8 cellular contexts compared by ENCODE assay signal in the genomic region with DNA sequence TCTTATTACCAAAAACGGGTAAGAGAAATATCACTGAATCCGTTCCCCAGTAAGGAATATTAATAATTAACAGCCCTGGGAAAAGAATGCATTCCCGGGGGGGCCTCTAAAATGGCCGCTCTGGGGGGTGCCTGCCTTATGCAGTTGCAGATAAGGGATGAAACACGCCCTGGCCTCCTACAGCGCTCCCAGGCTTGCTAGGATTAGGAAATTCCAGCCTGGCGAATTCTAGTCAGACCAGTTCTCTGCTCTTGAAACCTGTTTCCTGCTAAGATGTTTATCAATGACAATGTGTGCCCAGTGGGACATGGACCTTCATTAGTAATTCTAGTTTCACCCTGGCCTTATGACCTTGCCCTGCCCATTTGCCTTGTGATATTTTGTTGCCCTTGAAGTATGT.
A peak's percentile ranks its signal among the peaks of the same experiment; 100 is the strongest.
DNase-seq lines count a peak whose midpoint lies in the region; ATAC-seq and TF ChIP-seq lines count a peak whose summit lies in the region.
"Not testable (repeated sequence)": the region's sequence is repeated elsewhere in the genome, so short reads cannot be mapped to it uniquely, and the experiment has no call there.

No MANE protein-coding gene starts in this region.

- not testable (repeated sequence) for H4K20me1 ChIP-seq in GM23338 (replicated peaks; ENCODE audit: insufficient read depth); PC-9 (ENCODE audit: insufficient read depth); mammary epithelial cell (ENCODE audit: insufficient read depth, low read length)

- H3K27ac Mint-ChIP-seq in Calu3 (ENCODE audit: unreplicated experiment): peak overlapping the region; percentile 29
- H3K27ac Mint-ChIP-seq in GM23338: peak overlapping the region; percentile 96
- H3K27ac Mint-ChIP-seq in endodermal cell: not testable (repeated sequence)

- H3K27me3 ChIP-seq in GM23338 (ENCODE audit: insufficient read depth); HUES48 (ENCODE audit: control insufficient read depth, insufficient read depth, low read length); PC-9 (ENCODE audit: insufficient read depth, low read depth); mammary epithelial cell (ENCODE audit: insufficient read depth, low read length); endodermal cell (ENCODE audit: control insufficient read depth, insufficient read depth, low read length, poor library complexity, severe bottlenecking); foreskin keratinocyte: not testable (repeated sequence)

- H3K9ac ChIP-seq in HUES48 (ENCODE audit: low read depth, low read length); mammary epithelial cell (ENCODE audit: insufficient read depth, low read length); endodermal cell (ENCODE audit: extremely low read depth, low read length, poor library complexity, severe bottlenecking): not testable (repeated sequence)

- not testable (repeated sequence) for H3K27me3 Mint-ChIP-seq in Calu3 (ENCODE audit: unreplicated experiment); GM23338 (ENCODE audit: insufficient read depth, low read depth, poor library complexity); endodermal cell (ENCODE audit: insufficient read depth)

- POLR2A ChIA-PET in PC-9 (lab: Charles Lee; ENCODE audit: unreplicated experiment): not testable (repeated sequence)

- intact Hi-C loops in Calu3 (cut with micrococcal nuclease; ENCODE audit: unreplicated experiment); PC-9 (cut with micrococcal nuclease; ENCODE audit: unreplicated experiment); mammary epithelial cell (cut with micrococcal nuclease): not testable (repeated sequence)

- not testable (repeated sequence) for H3F3A ChIP-seq in GM23338 (replicated peaks; ENCODE audit: low read depth); PC-9 (ENCODE audit: insufficient read depth, low read depth)

- dilution Hi-C loops in mammary epithelial cell (cut with HindIII; ENCODE audit: low sequenced_read_pairs): not testable (repeated sequence)

- peaks cover 14% of the 10 kb centered on the region; the same call in 1 of the 2 replicates for H3K36me3 ChIP-seq in GM23338 (ENCODE audit: insufficient read depth)
- H3K36me3 ChIP-seq in HUES48 (ENCODE audit: control insufficient read depth, insufficient read depth, low read length); PC-9 (ENCODE audit: low read depth); mammary epithelial cell (ENCODE audit: insufficient read depth, low read length); endodermal cell (ENCODE audit: control insufficient read depth, insufficient read depth, low read length): not testable (repeated sequence)

- H3K79me2 ChIP-seq in GM23338 (replicated peaks; ENCODE audit: insufficient read depth); PC-9 (ENCODE audit: low read depth); mammary epithelial cell (ENCODE audit: insufficient read depth, low read length): not testable (repeated sequence)

- H3K27ac ChIP-seq in GM23338 (ENCODE audit: low read depth); PC-9; mammary epithelial cell (ENCODE audit: insufficient read depth, low read depth, low read length); endodermal cell (ENCODE audit: low read depth, low read length); foreskin keratinocyte: not testable (repeated sequence)
- peak overlapping the region; percentile 52 for H3K27ac ChIP-seq in HUES48 (ENCODE audit: low read depth, low read length)

- not testable (repeated sequence) for BruUV-seq in Calu3 (replicated peaks; lab: Mats Ljungman, UMichigan); PC-9 (replicated peaks; lab: Mats Ljungman, UMichigan); mammary epithelial cell (replicated peaks; lab: Mats Ljungman, UMichigan)

- in situ Hi-C loops in mammary epithelial cell (cut with MboI; ENCODE audit: low sequenced_read_pairs in 2 of 2): not testable (repeated sequence)

- CTCF ChIA-PET in Calu3 (lab: Charles Lee); PC-9 (lab: Charles Lee); mammary epithelial cell (lab: Charles Lee; ENCODE audit: low non-redundant PET): not testable (repeated sequence)

- H2AFZ ChIP-seq in GM23338; PC-9; mammary epithelial cell (ENCODE audit: low read depth, low read length): not testable (repeated sequence)

- not testable (repeated sequence) for TF ChIP-seq CTCF in Calu3 (IDR thresholded peaks at IDR 0.05; ENCODE audit: unreplicated experiment); GM23338 (conservative IDR thresholded peaks at IDR 0.05; ENCODE audit: low read depth in 2 of 2); PC-9 (conservative IDR thresholded peaks at IDR 0.05); mammary epithelial cell (conservative IDR thresholded peaks at IDR 0.05 in 1 of 2, IDR thresholded peaks at IDR 0.05 in 1 of 2; ENCODE audit: extremely low read depth in 1 of 2, insufficient read depth in 1 of 2, low read depth in 1 of 2, low read length in 2 of 2); endodermal cell (conservative IDR thresholded peaks at IDR 0.05); foreskin keratinocyte (conservative IDR thresholded peaks at IDR 0.05)

- peaks cover 18% of the 10 kb centered on the region for H3K4me1 Mint-ChIP-seq in Calu3 (ENCODE audit: low read depth, unreplicated experiment)
- not testable (repeated sequence) for H3K4me1 Mint-ChIP-seq in GM23338, endodermal cell

- H3K9me2 ChIP-seq in GM23338 (ENCODE audit: insufficient read depth): peaks cover 24% of the 10 kb centered on the region; the same call in 1 of the 2 replicates
- not testable (repeated sequence) for H3K9me2 ChIP-seq in PC-9 (ENCODE audit: insufficient read depth)

- DNase-seq in Calu3 (peak; percentile 65), GM23338 (ENCODE audit: low spot score) (peak; percentile 54), PC-9 (peak; percentile 17 to 48), mammary epithelial cell (peak; percentile 49), endodermal cell (peak; percentile 62), foreskin keratinocyte (peak; percentile 5 to 44), mucosa of gallbladder (ENCODE audit: low spot score) (peak; percentile 73)

- not testable (repeated sequence) for H3K4me1 ChIP-seq in GM23338 (ENCODE audit: insufficient read depth); HUES48 (ENCODE audit: control insufficient read depth, insufficient read depth, low read length); PC-9 (replicated peaks; ENCODE audit: insufficient read depth); mammary epithelial cell (ENCODE audit: insufficient read depth, low read length); endodermal cell (ENCODE audit: control insufficient read depth, insufficient read depth, low read length)
- H3K4me1 ChIP-seq in foreskin keratinocyte: peaks cover 11% of the 10 kb centered on the region

- H3K4me3 ChIP-seq in GM23338; HUES48 (ENCODE audit: low read depth, low read length); PC-9; mammary epithelial cell (replicated peaks in 1 of 3; ENCODE audit: insufficient read depth in 1 of 3, low read depth in 2 of 3, low read length in 3 of 3); endodermal cell (ENCODE audit: low read length): not testable (repeated sequence)

- not testable (repeated sequence) for H3K4me2 ChIP-seq in GM23338; PC-9; mammary epithelial cell (ENCODE audit: insufficient read depth, low read depth, low read length)

- H3K9me3 Mint-ChIP-seq in Calu3 (ENCODE audit: low read depth, unreplicated experiment) (peaks cover 23% of the 10 kb centered on the region), GM23338 (peaks cover 64% of the 10 kb centered on the region), endodermal cell (peaks cover 54% of the 10 kb centered on the region)

- H3K36me3 Mint-ChIP-seq in Calu3 (ENCODE audit: insufficient read depth, unreplicated experiment); endodermal cell (ENCODE audit: low read depth): not testable (repeated sequence)
- H3K36me3 Mint-ChIP-seq in GM23338 (ENCODE audit: low read depth): peaks cover 26% of the 10 kb centered on the region

- 97% methylated on average over 3 of the region's 7 CpGs for WGBS in mammary epithelial cell (ENCODE audit: low coverage, missing lambda C conversion rate)
- WGBS in endodermal cell (ENCODE audit: insufficient coverage in 1 of 2, insufficient read length in 1 of 2), 2 experiments: 87 to 100% methylated on average over 3 to 7 of the region's 7 CpGs

- peaks cover 40% of the 10 kb centered on the region for H3K9me3 ChIP-seq in HUES48 (ENCODE audit: control insufficient read depth, insufficient read depth, low read length)
- peaks cover 30% of the 10 kb centered on the region for H3K9me3 ChIP-seq in PC-9 (ENCODE audit: insufficient read depth, low read depth)
- not testable (repeated sequence) for H3K9me3 ChIP-seq in mammary epithelial cell (replicated peaks; ENCODE audit: insufficient read depth, low read length)
- H3K9me3 ChIP-seq in endodermal cell (ENCODE audit: control insufficient read depth, low read length): peaks cover 22% of the 10 kb centered on the region

- not testable (repeated sequence) for H3K4me3 Mint-ChIP-seq in Calu3 (ENCODE audit: low read depth, unreplicated experiment); GM23338; endodermal cell

- not testable (repeated sequence) for ATAC-seq in GM23338, foreskin keratinocyte
